Comparison of ENCODE assay signal across 26 cellular contexts in the genomic region with DNA sequence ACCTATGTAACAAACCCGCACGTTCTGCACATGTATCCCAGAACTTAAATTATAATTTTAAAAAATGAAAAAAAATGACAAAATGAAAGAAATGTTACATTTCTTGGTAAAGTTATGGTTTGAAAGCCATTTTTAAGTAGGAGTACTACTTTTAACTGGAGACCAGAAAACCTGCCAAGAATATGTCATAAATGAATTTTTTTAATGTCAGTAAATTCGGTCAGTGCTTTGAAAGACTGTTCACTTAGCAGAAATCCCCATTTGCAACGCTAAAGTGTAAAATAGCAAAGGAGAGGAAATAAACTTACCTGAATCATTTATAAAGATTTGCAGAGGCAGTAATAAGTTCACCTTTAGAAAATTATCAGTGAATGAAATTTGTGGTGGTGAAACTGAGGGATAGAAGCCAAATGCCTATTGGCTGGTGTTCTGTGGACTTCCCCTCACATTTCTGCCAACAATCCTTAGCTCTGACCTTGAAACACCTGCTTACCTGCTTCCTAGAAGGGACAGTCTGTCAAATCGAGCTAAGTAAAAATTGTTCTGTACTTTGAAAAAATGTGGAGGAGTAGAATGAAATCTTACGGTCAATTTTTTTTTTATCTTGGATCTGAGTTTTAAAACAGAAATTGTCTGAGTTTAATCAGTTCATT.
"Had no signal": no experiment of that assay in that cellular context is flagged by ENCODE, and none has a peak within 500 bp of the region (broad histone marks: within the 10 kb centered on the region; RNA-seq: fewer than 3 reads in every experiment).

No MANE protein-coding gene starts in this region.

- H3K27ac ChIP-seq: left ventricle myocardium inferior, neural progenitor cell, neutrophil, prostate gland, skin epidermis, suprapubic skin, thoracic aorta, tibial artery, uterus had no signal

- H3K36me3 ChIP-seq: left ventricle myocardium inferior, neural progenitor cell, neutrophil, prostate gland, suprapubic skin, thoracic aorta, tibial artery, uterus had no signal

- DNase-seq: hypothalamus; immature natural killer cell; left ventricle myocardium inferior; mesendoderm; naive thymus-derived CD8-positive, alpha-beta T cell; nephron progenitor cell; occipital lobe; retina; right cardiac atrium; stimulated activated CD4-positive, alpha-beta T cell treated with anti-CD3 and anti-CD28 coated beads, Interleukin-12 subunit alpha, Interleukin-12 subunit beta, amount 100 ng/mL, for 4 hours; stimulated activated CD4-positive, alpha-beta T cell treated with anti-CD3 and anti-CD28 coated beads, Interleukin-15, amount 100 ng/mL, for 24 hours; stimulated activated CD4-positive, alpha-beta T cell treated with anti-CD3 and anti-CD28 coated beads, Interleukin-2, amount 100 ng/mL, for 24 hours; stimulated activated CD4-positive, alpha-beta T cell treated with anti-CD3 and anti-CD28 coated beads, Interleukin-4, amount 100 ng/mL, for 24 hours; stimulated activated naive CD4-positive, alpha-beta T cell; tibial artery; uterus had no signal

- H3K9me3 ChIP-seq: neutrophil, prostate gland, suprapubic skin, thoracic aorta, uterus had no signal

- H3K4me3 ChIP-seq: left ventricle myocardium inferior, lung, neural progenitor cell, prostate gland, skin epidermis, suprapubic skin, thoracic aorta, tibial artery, uterus had no signal

- H3K4me1 ChIP-seq: left ventricle myocardium inferior, neural progenitor cell, prostate gland, suprapubic skin, tibial artery, uterus had no signal

- FAIRE-seq: islet of Langerhans had no signal

- H3K27me3 ChIP-seq: neural progenitor cell, neutrophil, suprapubic skin, tibial artery, uterus had no signal

- ATAC-seq: naive thymus-derived CD8-positive, alpha-beta T cell; right cardiac atrium; sciatic nerve; stimulated activated effector memory CD8-positive, alpha-beta T cell treated with anti-CD3 and anti-CD28 coated beads, Interleukin-12 subunit alpha, Interleukin-12 subunit beta, amount 100 ng/mL, for 72 hours had no signal
